ENCODE assay signal across 19 cellular contexts in the genomic region with DNA sequence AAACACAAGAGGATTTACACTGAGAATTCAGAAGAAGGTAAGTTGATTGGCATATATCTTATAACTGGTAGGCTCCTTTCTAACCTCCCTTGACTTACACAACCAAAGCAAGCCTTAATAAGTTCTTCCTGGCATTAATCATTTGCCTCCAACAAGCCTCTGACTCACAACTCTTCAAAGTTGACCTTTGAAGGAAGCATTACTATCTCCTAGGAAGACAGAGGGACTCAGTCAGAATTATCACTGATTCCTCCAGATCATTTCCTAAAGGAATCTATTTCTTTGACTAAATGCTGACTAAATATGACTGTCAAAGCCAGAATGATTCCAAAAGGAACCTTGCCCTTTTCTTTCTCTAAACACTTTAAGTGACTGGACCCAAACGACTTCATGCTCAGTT.
DNase-seq lines count a peak whose midpoint lies in the region; ATAC-seq and TF ChIP-seq lines count a peak whose summit lies in the region.
"Had no signal": no experiment of that assay in that cellular context is flagged by ENCODE, and none has a peak within 500 bp of the region (broad histone marks: within the 10 kb centered on the region; RNA-seq: fewer than 3 reads in every experiment).

No MANE protein-coding gene starts in this region.

- H3K4me1 ChIP-seq in A673 (ENCODE audit: insufficient read depth, low read length, poor library complexity, severe bottlenecking) (no peaks in the 10 kb centered on the region), hepatocyte (ENCODE audit: insufficient read depth) (no peaks in the 10 kb centered on the region)
- H3K4me1 ChIP-seq: upper lobe of right lung had no signal

- no peak for ATAC-seq in HG03442 (IDR thresholded peaks at IDR 0.05; ENCODE audit: unreplicated experiment)
- ATAC-seq: activated CD8-positive, alpha-beta memory T cell treated with anti-CD3 and anti-CD28 coated beads, Interleukin-2, amount 10 ng/mL, durations not matched to agents 7 days and 5 days; CD8-positive, alpha-beta T cell; upper lobe of right lung had no signal

- no peaks in the 10 kb centered on the region for H3K36me3 ChIP-seq in A673 (ENCODE audit: insufficient read depth, low read length, poor library complexity, severe bottlenecking)
- no peaks in the 10 kb centered on the region for H3K36me3 ChIP-seq in hepatocyte (replicated peaks; ENCODE audit: insufficient read depth, low read depth)
- H3K36me3 ChIP-seq: upper lobe of right lung had no signal

- CTCF ChIA-PET in A673 (lab: Charles Lee), result no interaction called here
- CTCF ChIA-PET in HEK293T (lab: Yijun Ruan, JAX), result no interaction called here

- BruUV-seq in A673 (replicated peaks; lab: Mats Ljungman, UMichigan), result no TSS peak

- intact Hi-C loops in A673 (cut with micrococcal nuclease; ENCODE audit: unreplicated experiment), result no loop called here

- H3K79me2 ChIP-seq in hepatocyte, result no peaks in the 10 kb centered on the region

- H3K4me2 ChIP-seq in hepatocyte, result no peak overlapping the region

- H3K9me3 ChIP-seq in A673 (ENCODE audit: low read depth, low read length, poor library complexity, severe bottlenecking), result no peaks in the 10 kb centered on the region
- no peaks in the 10 kb centered on the region for H3K9me3 ChIP-seq in hepatocyte (ENCODE audit: low read depth)
- H3K9me3 ChIP-seq: upper lobe of right lung had no signal

- H3K4me3 ChIP-seq in A673 (ENCODE audit: low read depth, low read length, poor library complexity, severe bottlenecking) (no peak overlapping the region), astrocyte of the spinal cord (ENCODE audit: low read depth, low read length) (no peak overlapping the region), hepatocyte (no peak overlapping the region)
- H3K4me3 ChIP-seq: upper lobe of right lung had no signal

- DNase-seq in A673 (ENCODE audit: low spot score) (peak; percentile 36), HCEC 1CT (peak; percentile 31), astrocyte of the spinal cord (ENCODE audit: low read depth, low spot score) (peak; percentile 8), hepatocyte (ENCODE audit: low spot score) (peak; percentile 13), DMS153 treated with DMSO at 0.1 percent for 48 hours (lab: John Stamatoyannopoulos, UW; ENCODE audit: unreplicated experiment) (no peak), HEK293T (ENCODE audit: extremely low spot score) (no peak)
- DNase-seq in stimulated activated CD4-positive, alpha-beta T cell treated with anti-CD3 and anti-CD28 coated beads, Interleukin-1b, Interleukin-23, amount 100 ng/mL, for 48 hours, result no peak
- DNase-seq: activated CD4-positive, alpha-beta T cell treated with anti-CD3 and anti-CD28 coated beads for 1 hour; activated CD8-positive, alpha-beta memory T cell treated with anti-CD3 and anti-CD28 coated beads, Interleukin-2, amount 10 ng/mL, durations not matched to agents 7 days and 5 days; activated effector memory CD4-positive, alpha-beta T cell treated with anti-CD3 and anti-CD28 coated beads, Interleukin-2, amount 50 U/mL, for 16 hours; amniotic stem cell; CD8-positive, alpha-beta T cell; mesendoderm; NCI-H1694; NCI-H510A; stimulated activated naive CD4-positive, alpha-beta T cell treated with Interleukin-2 at 50 U/mL for 16 hours; T-helper 9 cell; upper lobe of right lung had no signal

- H3K27ac ChIP-seq in A673 (ENCODE audit: low read depth, low read length, poor library complexity, severe bottlenecking) (no peak overlapping the region), hepatocyte (no peak overlapping the region)
- H3K27ac ChIP-seq: upper lobe of right lung had no signal

- no peak overlapping the region for H2AFZ ChIP-seq in hepatocyte

- TF ChIP-seq CTCF in A673 (conservative IDR thresholded peaks at IDR 0.05; ENCODE audit: low read depth, low read length) (no peak), astrocyte of the spinal cord (IDR thresholded peaks at IDR 0.05; ENCODE audit: low read depth, low read length) (no peak), hepatocyte (IDR thresholded peaks at IDR 0.05; ENCODE audit: poor library complexity) (no peak)

- no peaks in the 10 kb centered on the region for H4K20me1 ChIP-seq in hepatocyte (ENCODE audit: insufficient read depth, poor library complexity, severe bottlenecking)

- 52% methylated on average over 1 of the region's 1 CpG for WGBS in hepatocyte (ENCODE audit: low lambda C conversion rate, missing lambda C conversion rate)

- POLR2A ChIA-PET in A673 (lab: Charles Lee; ENCODE audit: low non-redundant PET), result interaction anchor here (0.6 kb wide), 1 partner anchor 186 kb away, joined by 3 read pairs; no protein-coding TSS in a partner anchor
- POLR2A ChIA-PET in HEK293T (lab: Yijun Ruan, JAX), result no interaction called here

- H3K27me3 ChIP-seq in A673 (replicated peaks; ENCODE audit: insufficient read depth, low read depth, low read length, poor library complexity), result no peaks in the 10 kb centered on the region
- H3K27me3 ChIP-seq in hepatocyte, result no peaks in the 10 kb centered on the region
- H3K27me3 ChIP-seq: upper lobe of right lung had no signal

- in situ Hi-C loops in astrocyte of the spinal cord (cut with HindIII; ENCODE audit: low sequenced_read_pairs), result no loop called here

- H3K9me2 ChIP-seq in hepatocyte (replicated peaks; ENCODE audit: insufficient read depth), result no peaks in the 10 kb centered on the region

TF ChIP-seq in HEK293T, 16 proteins besides CTCF, POLR2A, EP300 and RAD21:
- TF ChIP-seq ZNF384 (IDR thresholded peaks at IDR 0.05) (no peak), HDGF (IDR thresholded peaks at IDR 0.05; ENCODE audit: borderline replicate concordance) (no peak), L3MBTL2 (conservative IDR thresholded peaks at IDR 0.05) (no peak), ARNT (IDR thresholded peaks at IDR 0.05) (no peak), SUZ12 (IDR thresholded peaks at IDR 0.05) (no peak), LEF1 (IDR thresholded peaks at IDR 0.05; ENCODE audit: borderline replicate concordance) (no peak), NFRKB (IDR thresholded peaks at IDR 0.05) (no peak), TARDBP (IDR thresholded peaks at IDR 0.05) (no peak), ELF4 (IDR thresholded peaks at IDR 0.05) (no peak), FOXK2 (IDR thresholded peaks at IDR 0.05) (no peak), BHLHE40 (IDR thresholded peaks at IDR 0.05; ENCODE audit: borderline replicate concordance) (no peak), SP1 (IDR thresholded peaks at IDR 0.05) (no peak), FOXA1 (IDR thresholded peaks at IDR 0.05) (no peak)

Comparison
In these comparisons a context has a peak if more than half of its experiments do, and no peak if none do; other contexts are left out.
1. DNase-seq: peak in A673 (single experiment), HCEC 1CT (single experiment), astrocyte of the spinal cord (single experiment) and hepatocyte (single experiment); none in DMS153 treated with DMSO at 0.1 percent for 48 hours (single experiment), stimulated activated CD4-positive, alpha-beta T cell treated with anti-CD3 and anti-CD28 coated beads, Interleukin-1b, Interleukin-23, amount 100 ng/mL, for 48 hours (single experiment) and HEK293T (single experiment).